In genomic region chr9:126454795-126455194, GRCh38 we compare ENCODE assay signal across 27 cellular contexts.
"Had no signal": no experiment of that assay in that cellular context is flagged by ENCODE, and none has a peak within 500 bp of the region (broad histone marks: within the 10 kb centered on the region; RNA-seq: fewer than 3 reads in every experiment).

No MANE protein-coding gene starts in this region.

- H3K4me3 Mint-ChIP-seq: activated CD4-positive, alpha-beta T cell treated with anti-CD3 and anti-CD28 coated beads for 36 hours; activated CD4-positive, alpha-beta T cell treated with anti-CD3 and anti-CD28 coated beads, Interleukin-2, amount 10 ng/mL, durations not matched to agents 7 days and 5 days; activated CD8-positive, alpha-beta T cell treated with anti-CD3 and anti-CD28 coated beads, Interleukin-2, amount 10 ng/mL, durations not matched to agents 7 days and 5 days; activated naive CD8-positive, alpha-beta T cell treated with anti-CD3 and anti-CD28 coated beads for 36 hours; T-helper 1 cell treated with Interleukin-12 subunit alpha and Interleukin-12 subunit beta and Interleukin-4 antibody, amounts not matched to agents 30 μg/mL and 1 μg/mL, for 36 hours; T-helper 2 cell treated with Interferon-gamma antibody and Interleukin-4, amounts not matched to agents 5 μg/mL and 100 μg/mL, for 36 hours had no signal

- H3K27me3 ChIP-seq: adrenal gland, body of pancreas, breast epithelium, SJSA1 had no signal

- DNase-seq: activated CD4-positive, alpha-beta T cell treated with anti-CD3 and anti-CD28 coated beads for 36 hours; activated CD4-positive, alpha-beta T cell treated with anti-CD3 and anti-CD28 coated beads, Interleukin-2, amount 10 ng/mL, durations not matched to agents 7 days and 5 days; activated CD4-positive, alpha-beta T cell treated with anti-CD3 and anti-CD28 coated beads, Interleukin-2, amount 50 U/mL, for 48 hours; activated CD8-positive, alpha-beta T cell treated with anti-CD3 and anti-CD28 coated beads, Interleukin-2, amount 10 ng/mL, durations not matched to agents 7 days and 5 days; activated effector memory CD4-positive, alpha-beta T cell treated with anti-CD3 and anti-CD28 coated beads, Interleukin-2, amount 50 U/mL, for 16 hours; activated naive CD4-positive, alpha-beta T cell; activated naive CD4-positive, alpha-beta T cell treated with anti-CD3 and anti-CD28 coated beads, Interleukin-2, amount 50 U/mL, for 16 hours; activated naive CD8-positive, alpha-beta T cell treated with anti-CD3 and anti-CD28 coated beads for 36 hours; activated T-cell treated with anti-CD3 and anti-CD28 coated beads, Interleukin-2, amount 50 U/mL, for 48 hours; adrenal gland; KG1; NCI-H1105; NCI-H1417 treated with DMSO at 0.1 percent for 48 hours; NCI-H187 treated with DMSO at 0.1 percent for 48 hours; NCI-H2081; NCI-H226; NCI-H446 treated with DMSO at 0.1 percent for 48 hours; NCI-H524 treated with DMSO at 0.1 percent for 48 hours; SHP77 treated with DMSO at 0.1 percent for 48 hours; SK-N-SH had no signal

- H3K9me3 ChIP-seq: adrenal gland, body of pancreas, breast epithelium, SJSA1, SK-N-SH had no signal

- H3K4me3 ChIP-seq: adrenal gland, body of pancreas, breast epithelium, SJSA1 had no signal

- H3K27ac ChIP-seq: adrenal gland, body of pancreas, breast epithelium, SJSA1 had no signal

- H3K27ac Mint-ChIP-seq: activated CD4-positive, alpha-beta T cell treated with anti-CD3 and anti-CD28 coated beads for 36 hours; activated CD4-positive, alpha-beta T cell treated with anti-CD3 and anti-CD28 coated beads, Interleukin-2, amount 10 ng/mL, durations not matched to agents 7 days and 5 days; activated naive CD8-positive, alpha-beta T cell treated with anti-CD3 and anti-CD28 coated beads for 36 hours; T-helper 1 cell treated with Interleukin-12 subunit alpha and Interleukin-12 subunit beta and Interleukin-4 antibody, amounts not matched to agents 30 μg/mL and 1 μg/mL, for 36 hours; T-helper 2 cell treated with Interferon-gamma antibody and Interleukin-4, amounts not matched to agents 5 μg/mL and 100 μg/mL, for 36 hours had no signal

- H3K9ac ChIP-seq: SK-N-SH had no signal

- ATAC-seq: activated CD4-positive, alpha-beta T cell treated with anti-CD3 and anti-CD28 coated beads for 36 hours; activated CD4-positive, CD25-positive, alpha-beta regulatory T cell treated with anti-CD3 and anti-CD28 coated beads, Interleukin-2, amount 50 U/mL, for 24 hours; activated CD8-positive, alpha-beta T cell treated with anti-CD3 and anti-CD28 coated beads, Interleukin-2, amount 10 ng/mL, durations not matched to agents 7 days and 5 days; body of pancreas; Panc1 had no signal

- H3K9me3 Mint-ChIP-seq: activated CD4-positive, alpha-beta T cell treated with anti-CD3 and anti-CD28 coated beads, Interleukin-2, amount 10 ng/mL, durations not matched to agents 7 days and 5 days; activated naive CD8-positive, alpha-beta T cell treated with anti-CD3 and anti-CD28 coated beads for 36 hours; T-helper 1 cell treated with Interleukin-12 subunit alpha and Interleukin-12 subunit beta and Interleukin-4 antibody, amounts not matched to agents 30 μg/mL and 1 μg/mL, for 36 hours; T-helper 2 cell treated with Interferon-gamma antibody and Interleukin-4, amounts not matched to agents 5 μg/mL and 100 μg/mL, for 36 hours had no signal

- H3K36me3 Mint-ChIP-seq: activated naive CD8-positive, alpha-beta T cell treated with anti-CD3 and anti-CD28 coated beads for 36 hours had no signal

- H3K36me3 ChIP-seq: adrenal gland, breast epithelium, SJSA1 had no signal

- H3K4me1 ChIP-seq: adrenal gland, body of pancreas, breast epithelium, SJSA1 had no signal

- H3K27me3 Mint-ChIP-seq: activated CD4-positive, alpha-beta T cell treated with anti-CD3 and anti-CD28 coated beads for 36 hours; activated naive CD8-positive, alpha-beta T cell treated with anti-CD3 and anti-CD28 coated beads for 36 hours had no signal
